ENCODE assay signal across 18 cellular contexts in genomic region chr5:148428825-148429224, GRCh38. TPM values are rescaled to one million over a fixed set of nuclear protein-coding genes. Genes with fewer than 3 reads are reported as not detected.
DNase-seq lines count a peak whose midpoint lies in the region; ATAC-seq lines count a peak whose summit lies in the region.
"Had no signal": no experiment of that assay in that cellular context is flagged by ENCODE, and none has a peak within 500 bp of the region (broad histone marks: within the 10 kb centered on the region; RNA-seq: fewer than 3 reads in every experiment).

No MANE protein-coding gene starts in this region.

- no peaks in the 10 kb centered on the region for H3K27me3 Mint-ChIP-seq in activated T-cell treated with anti-CD3 and anti-CD28 coated beads, Interleukin-2, amount 50 U/mL, for 72 hours (ENCODE audit: low read depth)
- H3K27me3 Mint-ChIP-seq in stimulated activated naive CD8-positive, alpha-beta T cell treated with anti-CD3 and anti-CD28 coated beads, Interleukin-15, Interleukin-2, amounts not matched to agents 100 ng/mL and 50 ng/mL, for 24 hours: no peaks in the 10 kb centered on the region
- H3K27me3 Mint-ChIP-seq in activated T-helper 1 cell treated with anti-CD3 and anti-CD28 coated beads, Interleukin-12 subunit alpha, Interleukin-12 subunit beta, Interleukin-2, Interleukin-4 antibody, amounts not matched to agents 30 ng/mL and 10 ng/mL and 1 ng/mL, durations not matched to agents 14 hours and 24 hours and 36 hours (ENCODE audit: insufficient read depth): no peaks in the 10 kb centered on the region
- H3K27me3 Mint-ChIP-seq: B cell; CD4-positive, alpha-beta T cell had no signal

- H3K36me3 Mint-ChIP-seq in activated T-cell treated with anti-CD3 and anti-CD28 coated beads, Interleukin-2, amount 50 U/mL, for 72 hours (ENCODE audit: insufficient read depth in 2 of 2): peaks cover 11 to 31% of the 10 kb centered on the region in 2 donors
- peaks cover 73% of the 10 kb centered on the region for H3K36me3 Mint-ChIP-seq in stimulated activated naive CD8-positive, alpha-beta T cell treated with anti-CD3 and anti-CD28 coated beads, Interleukin-15, Interleukin-2, amounts not matched to agents 100 ng/mL and 50 ng/mL, for 24 hours (ENCODE audit: low read depth)
- H3K36me3 Mint-ChIP-seq in activated T-helper 1 cell treated with anti-CD3 and anti-CD28 coated beads, Interleukin-12 subunit alpha, Interleukin-12 subunit beta, Interleukin-2, Interleukin-4 antibody, amounts not matched to agents 30 ng/mL and 10 ng/mL and 1 ng/mL, durations not matched to agents 14 hours and 24 hours and 36 hours (ENCODE audit: low read depth): peaks cover 52% of the 10 kb centered on the region

- H3K4me3 Mint-ChIP-seq in activated T-cell treated with anti-CD3 and anti-CD28 coated beads, Interleukin-2, amount 50 U/mL, for 72 hours: no peak overlapping the region
- H3K4me3 Mint-ChIP-seq in stimulated activated naive CD8-positive, alpha-beta T cell treated with anti-CD3 and anti-CD28 coated beads, Interleukin-15, Interleukin-2, amounts not matched to agents 100 ng/mL and 50 ng/mL, for 24 hours: no peak overlapping the region
- H3K4me3 Mint-ChIP-seq in activated T-helper 1 cell treated with anti-CD3 and anti-CD28 coated beads, Interleukin-12 subunit alpha, Interleukin-12 subunit beta, Interleukin-2, Interleukin-4 antibody, amounts not matched to agents 30 ng/mL and 10 ng/mL and 1 ng/mL, durations not matched to agents 14 hours and 24 hours and 36 hours: no peak overlapping the region
- H3K4me3 Mint-ChIP-seq: B cell; CD4-positive, alpha-beta T cell; H9 had no signal

- H3K9me3 Mint-ChIP-seq in activated T-cell treated with anti-CD3 and anti-CD28 coated beads, Interleukin-2, amount 50 U/mL, for 72 hours: no peaks in the 10 kb centered on the region
- H3K9me3 Mint-ChIP-seq in stimulated activated naive CD8-positive, alpha-beta T cell treated with anti-CD3 and anti-CD28 coated beads, Interleukin-15, Interleukin-2, amounts not matched to agents 100 ng/mL and 50 ng/mL, for 24 hours: no peaks in the 10 kb centered on the region
- no peaks in the 10 kb centered on the region for H3K9me3 Mint-ChIP-seq in activated T-helper 1 cell treated with anti-CD3 and anti-CD28 coated beads, Interleukin-12 subunit alpha, Interleukin-12 subunit beta, Interleukin-2, Interleukin-4 antibody, amounts not matched to agents 30 ng/mL and 10 ng/mL and 1 ng/mL, durations not matched to agents 14 hours and 24 hours and 36 hours
- H3K9me3 Mint-ChIP-seq: CD4-positive, alpha-beta T cell; H9 had no signal

- no peak for DNase-seq in activated T-cell treated with anti-CD3 and anti-CD28 coated beads, Interleukin-2, amount 50 U/mL, for 72 hours
- DNase-seq in activated T-cell treated with anti-CD3 and anti-CD28 coated beads for 4 hours (no peak), left colon (no peak)
- DNase-seq in stimulated activated naive CD8-positive, alpha-beta T cell treated with anti-CD3 and anti-CD28 coated beads, Interleukin-15, Interleukin-2, amounts not matched to agents 100 U/mL and 50 U/mL, for 24 hours: no peak
- no peak for DNase-seq in activated T-helper 1 cell treated with anti-CD3 and anti-CD28 coated beads, Interleukin-12 subunit alpha, Interleukin-12 subunit beta, Interleukin-2, Interleukin-4 antibody, amounts not matched to agents 30 ng/mL and 10 ng/mL and 1 ng/mL, durations not matched to agents 14 hours and 24 hours and 36 hours (ENCODE audit: low spot score)
- DNase-seq in activated CD8-positive, alpha-beta memory T cell treated with anti-CD3 and anti-CD28 coated beads for 24 hours: no peak
- DNase-seq: ACHN; C1 segment of cervical spinal cord; CD4-positive, alpha-beta T cell; COR-L47; DMS153; DMS79 treated with DMSO at 0.1 percent for 48 hours; EL; GOT3; H9 had no signal

- intact Hi-C loops in left colon (cut with DNase I, micrococcal nuclease): no loop called here
- intact Hi-C loops in activated T-helper 1 cell treated with anti-CD3 and anti-CD28 coated beads, Interleukin-12 subunit alpha, Interleukin-12 subunit beta, Interleukin-2, Interleukin-4 antibody, amounts not matched to agents 30 ng/mL and 10 ng/mL and 1 ng/mL, durations not matched to agents 14 hours and 24 hours and 36 hours (cut with micrococcal nuclease): no loop called here

- H3K4me1 Mint-ChIP-seq in activated T-cell treated with anti-CD3 and anti-CD28 coated beads, Interleukin-2, amount 50 U/mL, for 72 hours (ENCODE audit: low read depth): no peaks in the 10 kb centered on the region
- peaks cover 7% of the 10 kb centered on the region for H3K4me1 Mint-ChIP-seq in stimulated activated naive CD8-positive, alpha-beta T cell treated with anti-CD3 and anti-CD28 coated beads, Interleukin-15, Interleukin-2, amounts not matched to agents 100 ng/mL and 50 ng/mL, for 24 hours (ENCODE audit: low read depth)
- peaks cover 12% of the 10 kb centered on the region for H3K4me1 Mint-ChIP-seq in activated T-helper 1 cell treated with anti-CD3 and anti-CD28 coated beads, Interleukin-12 subunit alpha, Interleukin-12 subunit beta, Interleukin-2, Interleukin-4 antibody, amounts not matched to agents 30 ng/mL and 10 ng/mL and 1 ng/mL, durations not matched to agents 14 hours and 24 hours and 36 hours (ENCODE audit: low read depth)
- H3K4me1 Mint-ChIP-seq: B cell, H9 had no signal

- H3K27ac Mint-ChIP-seq in activated T-cell treated with anti-CD3 and anti-CD28 coated beads, Interleukin-2, amount 50 U/mL, for 72 hours: peak overlapping the region; percentile 89
- peak overlapping the region; percentile 26 for H3K27ac Mint-ChIP-seq in stimulated activated naive CD8-positive, alpha-beta T cell treated with anti-CD3 and anti-CD28 coated beads, Interleukin-15, Interleukin-2, amounts not matched to agents 100 ng/mL and 50 ng/mL, for 24 hours
- no peak overlapping the region for H3K27ac Mint-ChIP-seq in activated T-helper 1 cell treated with anti-CD3 and anti-CD28 coated beads, Interleukin-12 subunit alpha, Interleukin-12 subunit beta, Interleukin-2, Interleukin-4 antibody, amounts not matched to agents 30 ng/mL and 10 ng/mL and 1 ng/mL, durations not matched to agents 14 hours and 24 hours and 36 hours
- H3K27ac Mint-ChIP-seq: B cell, H9 had no signal

- ATAC-seq in activated T-cell treated with anti-CD3 and anti-CD28 coated beads, Interleukin-2, amount 50 U/mL, for 72 hours (replicated peaks in 1 of 2): no peak
- ATAC-seq in stimulated activated naive CD8-positive, alpha-beta T cell treated with anti-CD3 and anti-CD28 coated beads, Interleukin-15, Interleukin-2, amounts not matched to agents 100 U/mL and 50 U/mL, for 24 hours: no peak
- ATAC-seq in left colon (peak; percentile 52), GM21381 (IDR thresholded peaks at IDR 0.05; ENCODE audit: unreplicated experiment) (no peak)

RNA-seq across cellular contexts. Expression of gene FBXO38, which starts 45.1 kb away (rescaled TPM):
- 10 to 100 TPM; 62.8 to 68.5 TPM for total RNA-seq in activated T-cell treated with anti-CD3 and anti-CD28 coated beads, Interleukin-2, amount 50 U/mL, for 72 hours
- total RNA-seq in left colon: 10 to 100 TPM; 44.0 to 46.8 TPM
- total RNA-seq in activated T-helper 1 cell treated with anti-CD3 and anti-CD28 coated beads, Interleukin-12 subunit alpha, Interleukin-12 subunit beta, Interleukin-2, Interleukin-4 antibody, amounts not matched to agents 30 ng/mL and 10 ng/mL and 1 ng/mL, durations not matched to agents 14 hours and 24 hours and 36 hours: 64.3 and 80.3 TPM in 2 replicates
